ENCODE assay signal across 1 cellular context in the genomic region with DNA sequence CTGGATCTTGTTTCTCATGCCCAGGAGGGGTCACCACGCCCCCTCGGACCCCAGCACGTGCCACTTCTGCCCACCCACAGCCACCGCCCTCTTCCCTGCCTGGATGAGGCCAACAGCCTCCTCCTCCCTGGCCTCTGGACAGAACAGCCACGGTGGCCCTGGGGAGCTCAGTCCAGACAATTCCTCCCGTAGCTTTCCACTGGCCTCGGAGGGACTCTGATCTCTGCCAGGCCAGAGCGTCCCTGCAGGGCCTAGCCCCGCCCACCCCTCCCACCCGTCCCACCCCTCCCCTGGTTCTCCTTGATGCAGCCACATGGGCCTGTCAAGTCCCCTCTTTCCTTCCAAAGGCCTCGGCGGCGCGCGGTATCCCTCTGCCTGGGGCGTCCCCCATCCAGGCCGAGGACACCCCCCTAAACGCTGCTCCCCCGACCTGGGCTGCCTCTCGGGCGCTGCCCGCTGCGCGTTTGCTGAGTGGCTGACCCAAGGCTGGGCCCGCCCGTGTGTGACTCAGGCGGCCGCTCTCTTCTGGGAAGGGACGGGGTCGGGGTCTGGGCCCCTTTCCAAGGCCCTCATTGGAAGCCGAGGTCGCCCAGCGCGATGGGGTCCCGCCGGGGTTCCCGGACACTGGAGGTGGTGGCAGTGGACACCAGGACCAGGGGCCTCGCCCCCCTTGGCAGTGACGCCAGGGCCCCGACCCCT.
TF ChIP-seq lines count a peak whose summit lies in the region.

No MANE protein-coding gene starts in this region.

TF ChIP-seq in K562, 482 proteins besides CTCF, POLR2A, EP300 and RAD21 (continued from another document and continues in another):
- TF ChIP-seq, protein P1, sequence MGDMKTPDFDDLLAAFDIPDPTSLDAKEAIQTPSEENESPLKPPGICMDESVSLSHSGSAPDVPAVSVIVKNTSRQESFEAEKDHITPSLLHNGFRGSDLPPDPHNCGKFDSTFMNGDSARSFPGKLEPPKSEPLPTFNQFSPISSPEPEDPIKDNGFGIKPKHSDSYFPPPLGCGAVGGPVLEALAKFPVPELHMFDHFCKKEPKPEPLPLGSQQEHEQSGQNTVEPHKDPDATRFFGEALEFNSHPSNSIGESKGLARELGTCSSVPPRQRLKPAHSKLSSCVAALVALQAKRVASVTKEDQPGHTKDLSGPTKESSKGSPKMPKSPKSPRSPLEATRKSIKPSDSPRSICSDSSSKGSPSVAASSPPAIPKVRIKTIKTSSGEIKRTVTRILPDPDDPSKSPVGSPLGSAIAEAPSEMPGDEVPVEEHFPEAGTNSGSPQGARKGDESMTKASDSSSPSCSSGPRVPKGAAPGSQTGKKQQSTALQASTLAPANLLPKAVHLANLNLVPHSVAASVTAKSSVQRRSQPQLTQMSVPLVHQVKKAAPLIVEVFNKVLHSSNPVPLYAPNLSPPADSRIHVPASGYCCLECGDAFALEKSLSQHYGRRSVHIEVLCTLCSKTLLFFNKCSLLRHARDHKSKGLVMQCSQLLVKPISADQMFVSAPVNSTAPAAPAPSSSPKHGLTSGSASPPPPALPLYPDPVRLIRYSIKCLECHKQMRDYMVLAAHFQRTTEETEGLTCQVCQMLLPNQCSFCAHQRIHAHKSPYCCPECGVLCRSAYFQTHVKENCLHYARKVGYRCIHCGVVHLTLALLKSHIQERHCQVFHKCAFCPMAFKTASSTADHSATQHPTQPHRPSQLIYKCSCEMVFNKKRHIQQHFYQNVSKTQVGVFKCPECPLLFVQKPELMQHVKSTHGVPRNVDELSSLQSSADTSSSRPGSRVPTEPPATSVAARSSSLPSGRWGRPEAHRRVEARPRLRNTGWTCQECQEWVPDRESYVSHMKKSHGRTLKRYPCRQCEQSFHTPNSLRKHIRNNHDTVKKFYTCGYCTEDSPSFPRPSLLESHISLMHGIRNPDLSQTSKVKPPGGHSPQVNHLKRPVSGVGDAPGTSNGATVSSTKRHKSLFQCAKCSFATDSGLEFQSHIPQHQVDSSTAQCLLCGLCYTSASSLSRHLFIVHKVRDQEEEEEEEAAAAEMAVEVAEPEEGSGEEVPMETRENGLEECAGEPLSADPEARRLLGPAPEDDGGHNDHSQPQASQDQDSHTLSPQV (IDR thresholded peaks at IDR 0.05), result no peak
- TF ChIP-seq XRCC4 (IDR thresholded peaks at IDR 0.05; ENCODE audit: extremely low read depth, insufficient read depth, insufficient read length) (no peak), SAP30 (IDR thresholded peaks at IDR 0.05; ENCODE audit: borderline replicate concordance, insufficient read depth, low read depth, low read length, poor library complexity, severe bottlenecking) (peak; percentile 89), SMARCA5 (IDR thresholded peaks at IDR 0.05) (no peak), KDM5B (IDR thresholded peaks at IDR 0.05; ENCODE audit: insufficient replicate concordance, low read depth, low read length) (no peak), TSC22D4 (tag; IDR thresholded peaks at IDR 0.05) (no peak), SAFB (IDR thresholded peaks at IDR 0.05; ENCODE audit: borderline replicate concordance, low read depth, low read length) (no peak), TEAD1 (CRISPR knock-in tag; IDR thresholded peaks at IDR 0.05) (no peak), ZNF445 (CRISPR knock-in tag; IDR thresholded peaks at IDR 0.05; ENCODE audit: low read depth) (no peak), NFRKB (IDR thresholded peaks at IDR 0.05; ENCODE audit: low read depth) (no peak), HEY1 (CRISPR knock-in tag; IDR thresholded peaks at IDR 0.05; ENCODE audit: borderline replicate concordance) (no peak), NR2F6 (CRISPR knock-in tag; IDR thresholded peaks at IDR 0.05) (no peak), ZNF384 (IDR thresholded peaks at IDR 0.05; ENCODE audit: low read depth, low read length) (no peak), TRIM24 (IDR thresholded peaks at IDR 0.05) (no peak), DPF2 (IDR thresholded peaks at IDR 0.05) (0 out of 2 replicates have a peak, but pooled peaks have one; percentile 8), ZKSCAN1 (IDR thresholded peaks at IDR 0.05; ENCODE audit: low read depth, low read length) (no peak), PCBP2 (IDR thresholded peaks at IDR 0.05; ENCODE audit: low read depth, low read length, poor library complexity, severe bottlenecking) (no peak), EWSR1 (IDR thresholded peaks at IDR 0.05; ENCODE audit: borderline replicate concordance, low read depth, partially characterized antibody) (no peak), ZNF24 (IDR thresholded peaks at IDR 0.05) (no peak), SAFB2 (IDR thresholded peaks at IDR 0.05; ENCODE audit: borderline replicate concordance, low read depth, low read length, severe bottlenecking) (no peak), ZNF263 (CRISPR knock-in tag; IDR thresholded peaks at IDR 0.05; ENCODE audit: borderline replicate concordance) (no peak), GABPB1 (CRISPR knock-in tag; IDR thresholded peaks at IDR 0.05) (no peak), HOXB6 (CRISPR knock-in tag; IDR thresholded peaks at IDR 0.05; ENCODE audit: borderline replicate concordance) (no peak), ZNF668 (CRISPR knock-in tag; IDR thresholded peaks at IDR 0.05) (no peak), ZNF253 (CRISPR knock-in tag; conservative IDR thresholded peaks at IDR 0.05) (no peak), RNF2 (IDR thresholded peaks at IDR 0.05) (no peak), MAFF (IDR thresholded peaks at IDR 0.05; ENCODE audit: low read length) (no peak), L3MBTL2 (IDR thresholded peaks at IDR 0.05) (no peak), ZNF717 (CRISPR knock-in tag; IDR thresholded peaks at IDR 0.05) (no peak), POLR3A (IDR thresholded peaks at IDR 0.05; ENCODE audit: borderline replicate concordance, extremely low read depth, insufficient read depth, insufficient read length) (no peak), GATAD2A (IDR thresholded peaks at IDR 0.05) (no peak), BHLHE40 (IDR thresholded peaks at IDR 0.05; ENCODE audit: low read length) (peak; percentile 68)
- TF ChIP-seq, protein P2, sequence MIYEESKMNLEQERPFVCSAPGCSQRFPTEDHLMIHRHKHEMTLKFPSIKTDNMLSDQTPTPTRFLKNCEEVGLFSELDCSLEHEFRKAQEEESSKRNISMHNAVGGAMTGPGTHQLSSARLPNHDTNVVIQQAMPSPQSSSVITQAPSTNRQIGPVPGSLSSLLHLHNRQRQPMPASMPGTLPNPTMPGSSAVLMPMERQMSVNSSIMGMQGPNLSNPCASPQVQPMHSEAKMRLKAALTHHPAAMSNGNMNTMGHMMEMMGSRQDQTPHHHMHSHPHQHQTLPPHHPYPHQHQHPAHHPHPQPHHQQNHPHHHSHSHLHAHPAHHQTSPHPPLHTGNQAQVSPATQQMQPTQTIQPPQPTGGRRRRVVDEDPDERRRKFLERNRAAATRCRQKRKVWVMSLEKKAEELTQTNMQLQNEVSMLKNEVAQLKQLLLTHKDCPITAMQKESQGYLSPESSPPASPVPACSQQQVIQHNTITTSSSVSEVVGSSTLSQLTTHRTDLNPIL (CRISPR knock-in tag; IDR thresholded peaks at IDR 0.05), result no peak
- TF ChIP-seq, protein P3, sequence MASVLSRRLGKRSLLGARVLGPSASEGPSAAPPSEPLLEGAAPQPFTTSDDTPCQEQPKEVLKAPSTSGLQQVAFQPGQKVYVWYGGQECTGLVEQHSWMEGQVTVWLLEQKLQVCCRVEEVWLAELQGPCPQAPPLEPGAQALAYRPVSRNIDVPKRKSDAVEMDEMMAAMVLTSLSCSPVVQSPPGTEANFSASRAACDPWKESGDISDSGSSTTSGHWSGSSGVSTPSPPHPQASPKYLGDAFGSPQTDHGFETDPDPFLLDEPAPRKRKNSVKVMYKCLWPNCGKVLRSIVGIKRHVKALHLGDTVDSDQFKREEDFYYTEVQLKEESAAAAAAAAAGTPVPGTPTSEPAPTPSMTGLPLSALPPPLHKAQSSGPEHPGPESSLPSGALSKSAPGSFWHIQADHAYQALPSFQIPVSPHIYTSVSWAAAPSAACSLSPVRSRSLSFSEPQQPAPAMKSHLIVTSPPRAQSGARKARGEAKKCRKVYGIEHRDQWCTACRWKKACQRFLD (CRISPR knock-in tag; IDR thresholded peaks at IDR 0.05), result no peak
- TF ChIP-seq, protein P4, sequence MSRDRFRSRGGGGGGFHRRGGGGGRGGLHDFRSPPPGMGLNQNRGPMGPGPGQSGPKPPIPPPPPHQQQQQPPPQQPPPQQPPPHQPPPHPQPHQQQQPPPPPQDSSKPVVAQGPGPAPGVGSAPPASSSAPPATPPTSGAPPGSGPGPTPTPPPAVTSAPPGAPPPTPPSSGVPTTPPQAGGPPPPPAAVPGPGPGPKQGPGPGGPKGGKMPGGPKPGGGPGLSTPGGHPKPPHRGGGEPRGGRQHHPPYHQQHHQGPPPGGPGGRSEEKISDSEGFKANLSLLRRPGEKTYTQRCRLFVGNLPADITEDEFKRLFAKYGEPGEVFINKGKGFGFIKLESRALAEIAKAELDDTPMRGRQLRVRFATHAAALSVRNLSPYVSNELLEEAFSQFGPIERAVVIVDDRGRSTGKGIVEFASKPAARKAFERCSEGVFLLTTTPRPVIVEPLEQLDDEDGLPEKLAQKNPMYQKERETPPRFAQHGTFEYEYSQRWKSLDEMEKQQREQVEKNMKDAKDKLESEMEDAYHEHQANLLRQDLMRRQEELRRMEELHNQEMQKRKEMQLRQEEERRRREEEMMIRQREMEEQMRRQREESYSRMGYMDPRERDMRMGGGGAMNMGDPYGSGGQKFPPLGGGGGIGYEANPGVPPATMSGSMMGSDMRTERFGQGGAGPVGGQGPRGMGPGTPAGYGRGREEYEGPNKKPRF (IDR thresholded peaks at IDR 0.05; ENCODE audit: low read depth, low read length), result no peak
- TF ChIP-seq, protein P5, sequence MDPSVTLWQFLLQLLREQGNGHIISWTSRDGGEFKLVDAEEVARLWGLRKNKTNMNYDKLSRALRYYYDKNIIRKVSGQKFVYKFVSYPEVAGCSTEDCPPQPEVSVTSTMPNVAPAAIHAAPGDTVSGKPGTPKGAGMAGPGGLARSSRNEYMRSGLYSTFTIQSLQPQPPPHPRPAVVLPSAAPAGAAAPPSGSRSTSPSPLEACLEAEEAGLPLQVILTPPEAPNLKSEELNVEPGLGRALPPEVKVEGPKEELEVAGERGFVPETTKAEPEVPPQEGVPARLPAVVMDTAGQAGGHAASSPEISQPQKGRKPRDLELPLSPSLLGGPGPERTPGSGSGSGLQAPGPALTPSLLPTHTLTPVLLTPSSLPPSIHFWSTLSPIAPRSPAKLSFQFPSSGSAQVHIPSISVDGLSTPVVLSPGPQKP (CRISPR knock-in tag; IDR thresholded peaks at IDR 0.05), result no peak
- TF ChIP-seq, protein P6, sequence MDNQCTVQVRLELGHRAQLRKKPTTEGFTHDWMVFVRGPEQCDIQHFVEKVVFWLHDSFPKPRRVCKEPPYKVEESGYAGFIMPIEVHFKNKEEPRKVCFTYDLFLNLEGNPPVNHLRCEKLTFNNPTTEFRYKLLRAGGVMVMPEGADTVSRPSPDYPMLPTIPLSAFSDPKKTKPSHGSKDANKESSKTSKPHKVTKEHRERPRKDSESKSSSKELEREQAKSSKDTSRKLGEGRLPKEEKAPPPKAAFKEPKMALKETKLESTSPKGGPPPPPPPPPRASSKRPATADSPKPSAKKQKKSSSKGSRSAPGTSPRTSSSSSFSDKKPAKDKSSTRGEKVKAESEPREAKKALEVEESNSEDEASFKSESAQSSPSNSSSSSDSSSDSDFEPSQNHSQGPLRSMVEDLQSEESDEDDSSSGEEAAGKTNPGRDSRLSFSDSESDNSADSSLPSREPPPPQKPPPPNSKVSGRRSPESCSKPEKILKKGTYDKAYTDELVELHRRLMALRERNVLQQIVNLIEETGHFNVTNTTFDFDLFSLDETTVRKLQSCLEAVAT (IDR thresholded peaks at IDR 0.05), result no peak
- TF ChIP-seq, protein P7, sequence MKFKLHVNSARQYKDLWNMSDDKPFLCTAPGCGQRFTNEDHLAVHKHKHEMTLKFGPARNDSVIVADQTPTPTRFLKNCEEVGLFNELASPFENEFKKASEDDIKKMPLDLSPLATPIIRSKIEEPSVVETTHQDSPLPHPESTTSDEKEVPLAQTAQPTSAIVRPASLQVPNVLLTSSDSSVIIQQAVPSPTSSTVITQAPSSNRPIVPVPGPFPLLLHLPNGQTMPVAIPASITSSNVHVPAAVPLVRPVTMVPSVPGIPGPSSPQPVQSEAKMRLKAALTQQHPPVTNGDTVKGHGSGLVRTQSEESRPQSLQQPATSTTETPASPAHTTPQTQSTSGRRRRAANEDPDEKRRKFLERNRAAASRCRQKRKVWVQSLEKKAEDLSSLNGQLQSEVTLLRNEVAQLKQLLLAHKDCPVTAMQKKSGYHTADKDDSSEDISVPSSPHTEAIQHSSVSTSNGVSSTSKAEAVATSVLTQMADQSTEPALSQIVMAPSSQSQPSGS (CRISPR knock-in tag; IDR thresholded peaks at IDR 0.05), result no peak
- TF ChIP-seq, protein P8, sequence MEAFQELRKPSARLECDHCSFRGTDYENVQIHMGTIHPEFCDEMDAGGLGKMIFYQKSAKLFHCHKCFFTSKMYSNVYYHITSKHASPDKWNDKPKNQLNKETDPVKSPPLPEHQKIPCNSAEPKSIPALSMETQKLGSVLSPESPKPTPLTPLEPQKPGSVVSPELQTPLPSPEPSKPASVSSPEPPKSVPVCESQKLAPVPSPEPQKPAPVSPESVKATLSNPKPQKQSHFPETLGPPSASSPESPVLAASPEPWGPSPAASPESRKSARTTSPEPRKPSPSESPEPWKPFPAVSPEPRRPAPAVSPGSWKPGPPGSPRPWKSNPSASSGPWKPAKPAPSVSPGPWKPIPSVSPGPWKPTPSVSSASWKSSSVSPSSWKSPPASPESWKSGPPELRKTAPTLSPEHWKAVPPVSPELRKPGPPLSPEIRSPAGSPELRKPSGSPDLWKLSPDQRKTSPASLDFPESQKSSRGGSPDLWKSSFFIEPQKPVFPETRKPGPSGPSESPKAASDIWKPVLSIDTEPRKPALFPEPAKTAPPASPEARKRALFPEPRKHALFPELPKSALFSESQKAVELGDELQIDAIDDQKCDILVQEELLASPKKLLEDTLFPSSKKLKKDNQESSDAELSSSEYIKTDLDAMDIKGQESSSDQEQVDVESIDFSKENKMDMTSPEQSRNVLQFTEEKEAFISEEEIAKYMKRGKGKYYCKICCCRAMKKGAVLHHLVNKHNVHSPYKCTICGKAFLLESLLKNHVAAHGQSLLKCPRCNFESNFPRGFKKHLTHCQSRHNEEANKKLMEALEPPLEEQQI (IDR thresholded peaks at IDR 0.05), result no peak
- TF ChIP-seq, protein P9, sequence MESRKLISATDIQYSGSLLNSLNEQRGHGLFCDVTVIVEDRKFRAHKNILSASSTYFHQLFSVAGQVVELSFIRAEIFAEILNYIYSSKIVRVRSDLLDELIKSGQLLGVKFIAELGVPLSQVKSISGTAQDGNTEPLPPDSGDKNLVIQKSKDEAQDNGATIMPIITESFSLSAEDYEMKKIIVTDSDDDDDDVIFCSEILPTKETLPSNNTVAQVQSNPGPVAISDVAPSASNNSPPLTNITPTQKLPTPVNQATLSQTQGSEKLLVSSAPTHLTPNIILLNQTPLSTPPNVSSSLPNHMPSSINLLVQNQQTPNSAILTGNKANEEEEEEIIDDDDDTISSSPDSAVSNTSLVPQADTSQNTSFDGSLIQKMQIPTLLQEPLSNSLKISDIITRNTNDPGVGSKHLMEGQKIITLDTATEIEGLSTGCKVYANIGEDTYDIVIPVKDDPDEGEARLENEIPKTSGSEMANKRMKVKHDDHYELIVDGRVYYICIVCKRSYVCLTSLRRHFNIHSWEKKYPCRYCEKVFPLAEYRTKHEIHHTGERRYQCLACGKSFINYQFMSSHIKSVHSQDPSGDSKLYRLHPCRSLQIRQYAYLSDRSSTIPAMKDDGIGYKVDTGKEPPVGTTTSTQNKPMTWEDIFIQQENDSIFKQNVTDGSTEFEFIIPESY (CRISPR knock-in tag; IDR thresholded peaks at IDR 0.05), result no peak
- TF ChIP-seq, protein P10, sequence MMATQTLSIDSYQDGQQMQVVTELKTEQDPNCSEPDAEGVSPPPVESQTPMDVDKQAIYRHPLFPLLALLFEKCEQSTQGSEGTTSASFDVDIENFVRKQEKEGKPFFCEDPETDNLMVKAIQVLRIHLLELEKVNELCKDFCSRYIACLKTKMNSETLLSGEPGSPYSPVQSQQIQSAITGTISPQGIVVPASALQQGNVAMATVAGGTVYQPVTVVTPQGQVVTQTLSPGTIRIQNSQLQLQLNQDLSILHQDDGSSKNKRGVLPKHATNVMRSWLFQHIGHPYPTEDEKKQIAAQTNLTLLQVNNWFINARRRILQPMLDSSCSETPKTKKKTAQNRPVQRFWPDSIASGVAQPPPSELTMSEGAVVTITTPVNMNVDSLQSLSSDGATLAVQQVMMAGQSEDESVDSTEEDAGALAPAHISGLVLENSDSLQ (IDR thresholded peaks at IDR 0.05), result no peak
